ENCODE assay signal across 8 cellular contexts in genomic region chr5:65760504-65761275, GRCh38. TPM values are rescaled to one million over a fixed set of nuclear protein-coding genes. Genes with fewer than 3 reads are reported as not detected.
DNase-seq lines count a peak whose midpoint lies in the region; ATAC-seq, FAIRE-seq and TF ChIP-seq lines count a peak whose summit lies in the region.

No MANE protein-coding gene starts in this region.

- BruUV-seq in Calu3 (replicated peaks; lab: Mats Ljungman, UMichigan) = no TSS peak
- no TSS peak for BruUV-seq in endothelial cell of umbilical vein (replicated peaks; lab: Mats Ljungman, UMichigan)

- H3K4me3 ChIP-seq in endothelial cell of umbilical vein (replicated peaks in 1 of 3; ENCODE audit: insufficient read depth in 1 of 3, low read depth in 1 of 3, low read length in 3 of 3) (no peak overlapping the region), prostate gland (no peak overlapping the region)

- no peaks in the 10 kb centered on the region for H3K9me3 Mint-ChIP-seq in Calu3 (ENCODE audit: low read depth, unreplicated experiment)

- peak; percentile 67 for ATAC-seq in GM21723 (IDR thresholded peaks at IDR 0.05; ENCODE audit: unreplicated experiment)
- ATAC-seq in T-helper 17 cell = peak; percentile 96

- peaks cover 10% of the 10 kb centered on the region for H3K79me2 ChIP-seq in endothelial cell of umbilical vein (ENCODE audit: control insufficient read depth, insufficient read depth, low read length)

- H3K9me3 ChIP-seq in T-helper 17 cell (ENCODE audit: control insufficient read depth, low read length, poor library complexity, severe bottlenecking) = no peaks in the 10 kb centered on the region
- no peaks in the 10 kb centered on the region for H3K9me3 ChIP-seq in endothelial cell of umbilical vein (replicated peaks; ENCODE audit: control insufficient read depth, insufficient read depth, low read length)
- no peaks in the 10 kb centered on the region for H3K9me3 ChIP-seq in prostate gland

- intact Hi-C loops in Calu3 (cut with micrococcal nuclease; ENCODE audit: unreplicated experiment) = loop anchor here (2.0 kb wide), 1 partner anchor 164 kb away; no protein-coding TSS in a partner anchor
- intact Hi-C loops in endothelial cell of umbilical vein (cut with micrococcal nuclease) = loop anchor here (1.0 to 10.0 kb wide), 4 partner anchors 165 to 463 kb away; partner anchors contain the start of gene SREK1
- intact Hi-C loops in prostate gland (cut with DNase I) = no loop called here

- POLR2A ChIA-PET in endothelial cell of umbilical vein (lab: Charles Lee) = interaction anchor here (0.8 kb wide), 1 partner anchor 384 kb away, joined by 4 read pairs; the partner anchor contains the start of gene SREK1

- H3K4me1 Mint-ChIP-seq in Calu3 (ENCODE audit: low read depth, unreplicated experiment) = no peaks in the 10 kb centered on the region
- peaks cover 6% of the 10 kb centered on the region for H3K4me1 Mint-ChIP-seq in T-helper 17 cell

- TF ChIP-seq CTCF in Calu3 (IDR thresholded peaks at IDR 0.05; ENCODE audit: unreplicated experiment) (no peak), endothelial cell of umbilical vein (IDR thresholded peaks at IDR 0.05; ENCODE audit: extremely low read depth in 1 of 2, insufficient read depth in 1 of 2, low read depth in 1 of 2, low read length in 2 of 2) (peak; percentile 19 to 47), prostate gland (IDR thresholded peaks at IDR 0.05) (peak in 1 of 4 experiments; percentile 32)

- no peaks in the 10 kb centered on the region for H3K27me3 Mint-ChIP-seq in Calu3 (ENCODE audit: unreplicated experiment)
- no peaks in the 10 kb centered on the region for H3K27me3 Mint-ChIP-seq in T-helper 17 cell

- no peak overlapping the region for H3K9ac ChIP-seq in endothelial cell of umbilical vein (replicated peaks; ENCODE audit: extremely low read depth, insufficient read depth, low read length)

- H3K27ac Mint-ChIP-seq in Calu3 (ENCODE audit: unreplicated experiment) (peak overlapping the region; percentile 46), T-helper 17 cell (peak overlapping the region; percentile 34)

- H3K4me3 Mint-ChIP-seq in Calu3 (ENCODE audit: low read depth, unreplicated experiment) (no peak overlapping the region), T-helper 17 cell (no peak overlapping the region)

- peaks cover 6% of the 10 kb centered on the region for H3K36me3 Mint-ChIP-seq in Calu3 (ENCODE audit: insufficient read depth, unreplicated experiment)
- no peaks in the 10 kb centered on the region for H3K36me3 Mint-ChIP-seq in T-helper 17 cell (ENCODE audit: low read depth)

- H3K9me1 ChIP-seq in endothelial cell of umbilical vein (replicated peaks; ENCODE audit: control insufficient read depth, extremely low read depth, insufficient read depth, low read length) = no peaks in the 10 kb centered on the region

- H3K27me3 ChIP-seq in endothelial cell of umbilical vein (ENCODE audit: control insufficient read depth in 2 of 2, insufficient read depth in 2 of 2, low read length in 2 of 2) = no peaks in the 10 kb centered on the region
- H3K27me3 ChIP-seq in prostate gland (replicated peaks; ENCODE audit: insufficient read depth) = no peaks in the 10 kb centered on the region

- peak overlapping the region; percentile 51 for H3K4me2 ChIP-seq in endothelial cell of umbilical vein (ENCODE audit: insufficient read depth, low read length)

- H3K36me3 ChIP-seq in endothelial cell of umbilical vein (ENCODE audit: control insufficient read depth in 2 of 2, extremely low read depth in 1 of 2, insufficient read depth in 2 of 2, low read length in 2 of 2) (peaks cover 0 to 2% of the 10 kb centered on the region in 2 experiments), prostate gland (no peaks in the 10 kb centered on the region)

- peaks cover 7% of the 10 kb centered on the region for H3K4me1 ChIP-seq in endothelial cell of umbilical vein (ENCODE audit: control insufficient read depth, extremely low read depth, insufficient read depth, low read length)
- H3K4me1 ChIP-seq in prostate gland (replicated peaks) = no peaks in the 10 kb centered on the region

- H3K27ac ChIP-seq in endothelial cell of umbilical vein (ENCODE audit: insufficient read depth, low read depth, low read length) (no peak overlapping the region), prostate gland (no peak overlapping the region)

- CTCF ChIA-PET in Calu3 (lab: Charles Lee) = no interaction called here
- CTCF ChIA-PET in endothelial cell of umbilical vein (lab: Charles Lee) = interaction anchor here (1.0 to 1.5 kb wide), 12 partner anchors 12 to 996 kb away, joined by 3 to 4 read pairs (median 4); partner anchors contain the start of gene ERBIN

- FAIRE-seq in endothelial cell of umbilical vein (lab: Jason Lieb, UNC) = peak; percentile 83

- dilution Hi-C loops in endothelial cell of umbilical vein (cut with MboI; ENCODE audit: extremely low pct_ligation_motif_present, low sequenced_read_pairs) = no loop called here

- DNase-seq in Calu3 = peak; percentile 30
- peak in 2 of 3 donors; percentile 25 to 31 for DNase-seq in T-helper 17 cell
- peak; percentile 86 for DNase-seq in endothelial cell of umbilical vein (ENCODE audit: low read depth, low spot score)
- peak; percentile 43 for DNase-seq in prostate gland (ENCODE audit: low spot score)
- DNase-seq in SIG-M5 (lab: John Stamatoyannopoulos, UW) = no peak
- DNase-seq in SKM-1 treated with dmso at 0.1 percent for 144 hours (lab: John Stamatoyannopoulos, UW; ENCODE audit: unreplicated experiment) = no peak
- no peak for DNase-seq in NCI-H2171 treated with DMSO at 0.1 percent for 48 hours (lab: John Stamatoyannopoulos, UW)

- H4K20me1 ChIP-seq in endothelial cell of umbilical vein (replicated peaks; ENCODE audit: control insufficient read depth, extremely low read depth, insufficient read depth, low read length) = no peaks in the 10 kb centered on the region

- no peak overlapping the region for H2AFZ ChIP-seq in endothelial cell of umbilical vein (ENCODE audit: low read depth, low read length)

- TF ChIP-seq POLR2A in endothelial cell of umbilical vein (IDR thresholded peaks at IDR 0.05; ENCODE audit: low read depth, low read length) = no peak
- no peak for TF ChIP-seq POLR2A in prostate gland (IDR thresholded peaks at IDR 0.05)

- WGBS in prostate gland = 63% methylated on average over 2 of the region's 2 CpGs

TF ChIP-seq in endothelial cell of umbilical vein, 7 proteins besides CTCF, POLR2A, EP300 and RAD21:
- TF ChIP-seq POLR2AphosphoS5 (IDR thresholded peaks at IDR 0.05; ENCODE audit: insufficient read depth, low read depth, low read length) (no peak), EZH2 (IDR thresholded peaks at IDR 0.05; ENCODE audit: borderline replicate concordance, low read depth, low read length, severe bottlenecking) (no peak), FOS (IDR thresholded peaks at IDR 0.05; ENCODE audit: borderline replicate concordance, insufficient read depth, low read length) (no peak), JUN (IDR thresholded peaks at IDR 0.05; ENCODE audit: borderline replicate concordance, insufficient read depth, insufficient read length, low read depth) (no peak), MYC (IDR thresholded peaks at IDR 0.05; ENCODE audit: low read depth, low read length) (no peak)

RNA-seq across cellular contexts. Expression of gene NLN, which starts 38.7 kb away (rescaled TPM):
- 47.9 and 48.0 TPM in 2 replicates for total RNA-seq in Calu3 (2022)
- 1 to 10 TPM; 1.8 to 2.3 TPM for total RNA-seq in T-helper 17 cell
- 62.8 and 63.3 TPM in 2 replicates for total RNA-seq in endothelial cell of umbilical vein
- polyA plus RNA-seq in endothelial cell of umbilical vein = 9.5 and 14.2 TPM in 2 replicates
- polyA plus RNA-seq in endothelial cell of umbilical vein (2011; cell fraction: cytosol; rRNA removed) = 14.6 and 16.4 TPM in 2 replicates
- 11.5 and 15.5 TPM in 2 replicates for polyA plus RNA-seq in endothelial cell of umbilical vein (2011; cell fraction: nucleus; rRNA removed)
- polyA plus RNA-seq in endothelial cell of umbilical vein (2012) = 28.0 and 45.4 TPM in 2 replicates
- polyA minus RNA-seq in endothelial cell of umbilical vein = 48.7 and 58.6 TPM in 2 replicates
- 13.4 TPM for polyA minus RNA-seq in endothelial cell of umbilical vein (2011; cell fraction: cytosol; rRNA and poly(A)+ RNA removed)
- polyA minus RNA-seq in endothelial cell of umbilical vein (2011; cell fraction: nucleus; rRNA and poly(A)+ RNA removed) = 20.9 and 25.7 TPM in 2 replicates
- 10 to 100 TPM; 10.0 to 10.8 TPM for total RNA-seq in prostate gland

RNA-seq across cellular contexts. Expression of gene SGTB, which starts 38.8 kb away (rescaled TPM):
- total RNA-seq in Calu3 (2022) (3.9 and 6.8 TPM in 2 replicates), T-helper 17 cell (10 to 100 TPM; 52.7 to 52.8 TPM), endothelial cell of umbilical vein (14.1 and 16.4 TPM in 2 replicates), prostate gland (1 to 10 TPM; 4.9 to 6.1 TPM)
- polyA plus RNA-seq in endothelial cell of umbilical vein = 1.7 and 3.1 TPM in 2 replicates
- polyA plus RNA-seq in endothelial cell of umbilical vein (2011; cell fraction: cytosol; rRNA removed) = 3.8 and 4.2 TPM in 2 replicates
- 3.2 and 5.1 TPM in 2 replicates for polyA plus RNA-seq in endothelial cell of umbilical vein (2011; cell fraction: nucleus; rRNA removed)
- 5.1 and 8.4 TPM in 2 replicates for polyA plus RNA-seq in endothelial cell of umbilical vein (2012)
- 3.7 and 7.8 TPM in 2 replicates for polyA minus RNA-seq in endothelial cell of umbilical vein
- polyA minus RNA-seq in endothelial cell of umbilical vein (2011; cell fraction: cytosol; rRNA and poly(A)+ RNA removed) = 1.8 TPM
- 3.6 and 5.4 TPM in 2 replicates for polyA minus RNA-seq in endothelial cell of umbilical vein (2011; cell fraction: nucleus; rRNA and poly(A)+ RNA removed)

Comparison
In these comparisons a context has a peak if more than half of its experiments do, and no peak if none do; other contexts are left out.
1. DNase-seq: peak in Calu3 (single experiment), T-helper 17 cell (2 of 3), endothelial cell of umbilical vein (single experiment) and prostate gland (single experiment); none in SIG-M5 (single experiment), SKM-1 treated with dmso at 0.1 percent for 144 hours (single experiment) and NCI-H2171 treated with DMSO at 0.1 percent for 48 hours (single experiment).